ENCODE assay signal across 12 cellular contexts in the genomic region with DNA sequence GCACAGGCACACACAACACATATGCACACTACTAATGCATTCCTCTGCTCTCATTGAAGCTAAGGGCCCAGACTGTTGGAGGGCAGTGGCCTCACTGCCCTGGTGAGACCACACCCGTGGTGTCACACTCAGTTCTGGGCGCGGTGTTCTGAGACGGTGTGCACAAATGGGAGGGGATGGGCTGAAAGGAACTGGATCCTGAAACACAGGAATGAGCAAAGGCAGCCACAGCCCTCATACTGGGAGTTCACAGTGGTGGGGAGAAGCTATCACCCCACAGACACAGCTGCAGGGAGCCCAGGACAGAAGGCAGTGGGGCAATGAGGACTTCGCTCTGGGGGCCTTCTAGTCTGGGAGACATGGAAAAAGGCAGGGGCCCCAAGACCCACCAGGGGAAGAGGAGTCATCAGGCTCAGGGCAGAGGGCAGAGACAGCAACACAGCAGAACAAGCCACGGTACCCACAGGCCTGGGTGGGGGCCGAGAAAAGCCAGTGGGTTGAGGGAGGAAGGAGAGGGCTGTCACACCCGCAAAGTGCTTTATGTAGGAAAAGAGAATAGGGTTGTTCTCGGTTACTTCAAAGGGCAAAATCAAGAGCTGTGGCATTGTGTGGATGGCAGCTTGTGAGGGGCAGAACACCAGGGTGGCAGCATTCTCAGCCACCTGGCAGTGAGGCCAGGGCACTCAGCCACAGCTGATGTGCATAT.
DNase-seq lines count a peak whose midpoint lies in the region; ATAC-seq, FAIRE-seq and TF ChIP-seq lines count a peak whose summit lies in the region.
"Had no signal": no experiment of that assay in that cellular context is flagged by ENCODE, and none has a peak within 500 bp of the region (broad histone marks: within the 10 kb centered on the region; RNA-seq: fewer than 3 reads in every experiment).

No MANE protein-coding gene starts in this region.

- ATAC-seq in WTC11 (no peak), K562 (0 out of 3 replicates have a peak, but pooled peaks have one; percentile 22), natural killer cell (peak in 2 of 3 donors; percentile 10 to 39), HG02759 (IDR thresholded peaks at IDR 0.05; ENCODE audit: unreplicated experiment) (no peak)

- peak overlapping the region; percentile 5 for H3K4me3 ChIP-seq in CD8-positive, alpha-beta memory T cell (ENCODE audit: low read length)
- H3K4me3 ChIP-seq in K562: no peak overlapping the region

- H3K4me1 ChIP-seq in CD8-positive, alpha-beta memory T cell (ENCODE audit: insufficient read depth, low read length): peaks cover 93% of the 10 kb centered on the region
- no peaks in the 10 kb centered on the region; a peak in 1 of 5 replicates for H3K4me1 ChIP-seq in K562 (replicated peaks in 1 of 2; ENCODE audit: control insufficient read depth in 2 of 2, insufficient read depth in 2 of 2, low read length in 2 of 2)

- 82% methylated on average over 6 of the region's 9 CpGs for WGBS in K562 (ENCODE audit: insufficient coverage, low coverage, missing lambda C conversion rate)

- DNase-seq in CD8-positive, alpha-beta memory T cell: peak; percentile 23 to 72 (median 70)
- DNase-seq in WTC11 (ENCODE audit: low spot score) (no peak), K562 (ENCODE audit: extremely low read depth in 1 of 4, low spot score in 3 of 4) (no peak), natural killer cell (no peak), NCI-H82 treated with DMSO at 0.1 percent for 48 hours (lab: John Stamatoyannopoulos, UW; ENCODE audit: unreplicated experiment) (no peak), EL (no peak), NCI-H774 (lab: John Stamatoyannopoulos, UW) (no peak)
- DNase-seq: GOT3, NCI-H1417 had no signal

- POLR2A ChIA-PET in CD8-positive, alpha-beta memory T cell (lab: Charles Lee): interaction anchor here (0.5 to 2.6 kb wide), 10 partner anchors 11 to 137 kb away, joined by 3 to 11 read pairs (median 4); a partner anchor contains a TSS
- POLR2A ChIA-PET in WTC11 (lab: Charles Lee): interaction anchor here (0.8 kb wide), 1 partner anchor 9 kb away, joined by 3 read pairs; no protein-coding TSS in a partner anchor
- POLR2A ChIA-PET in K562 (lab: Yijun Ruan, JAX): interaction anchor here (0.6 to 1.6 kb wide), 2 partner anchors 26 kb away, joined by 3 to 4 read pairs; no protein-coding TSS in a partner anchor

- H3K9me3 ChIP-seq in CD8-positive, alpha-beta memory T cell (ENCODE audit: low read length): no peaks in the 10 kb centered on the region
- no peaks in the 10 kb centered on the region for H3K9me3 ChIP-seq in K562 (replicated peaks; ENCODE audit: control insufficient read depth, insufficient read depth, low read depth, low read length)

- H3K79me2 ChIP-seq in K562 (ENCODE audit: control insufficient read depth, insufficient read depth, low read length): no peaks in the 10 kb centered on the region

- no peaks in the 10 kb centered on the region for H3K27me3 ChIP-seq in CD8-positive, alpha-beta memory T cell (ENCODE audit: insufficient read depth, low read length, poor library complexity, severe bottlenecking)
- no peaks in the 10 kb centered on the region for H3K27me3 ChIP-seq in K562 (ENCODE audit: control insufficient read depth in 2 of 2, insufficient read depth in 2 of 2, low read length in 2 of 2)

- H3K9ac ChIP-seq in K562 (ENCODE audit: insufficient read depth in 1 of 2, low read depth in 2 of 2, low read length in 2 of 2): peak overlapping the region in 1 of 2 experiments; percentile 52; a peak in 2 of 4 replicates

- no peak overlapping the region for H3K4me2 ChIP-seq in K562 (ENCODE audit: insufficient read depth, low read length)

- in situ Hi-C loops in K562 (cut with MboI): no loop called here

- CTCF ChIA-PET in CD8-positive, alpha-beta memory T cell (lab: Charles Lee): interaction anchor here (0.5 to 5.5 kb wide), 19 partner anchors 11 to 206 kb away, joined by 3 to 60 read pairs (median 8); a partner anchor contains a TSS
- CTCF ChIA-PET in WTC11 (lab: Charles Lee): interaction anchor here (0.8 to 1.6 kb wide), 3 partner anchors 54 to 224 kb away, joined by 3 to 5 read pairs (median 3); a partner anchor contains a TSS
- CTCF ChIA-PET in K562 (lab: Yijun Ruan, JAX; ENCODE audit: low intra/inter-chr PET ratio): no interaction called here

- no peak for FAIRE-seq in K562 (lab: Jason Lieb, UNC)
- FAIRE-seq: D721Med had no signal

- TF ChIP-seq CTCF in WTC11 (IDR thresholded peaks at IDR 0.05) (no peak), K562 (IDR thresholded peaks at IDR 0.05 in 2 of 3, conservative IDR thresholded peaks at IDR 0.05 in 1 of 3; ENCODE audit: insufficient read depth in 2 of 3, low read depth in 1 of 3, low read length in 3 of 3) (no peak), natural killer cell (IDR thresholded peaks at IDR 0.05) (no peak)

- intact Hi-C loops in K562 (cut with micrococcal nuclease) (loop anchor here (10.0 kb wide), 1 partner anchor 208 kb away; no protein-coding TSS in a partner anchor), natural killer cell (cut with micrococcal nuclease) (loop anchor here (2.0 to 5.0 kb wide), 3 partner anchors 20 to 110 kb away; no protein-coding TSS in a partner anchor)

- BruUV-seq in K562 (replicated peaks; lab: Mats Ljungman, UMichigan): no TSS peak

- H2AFZ ChIP-seq in K562 (ENCODE audit: low read depth, low read length): no peak overlapping the region

- peaks cover 81 to 98% (median 91%) of the 10 kb centered on the region in 3 donors for H3K4me1 Mint-ChIP-seq in CD8-positive, alpha-beta memory T cell
- H3K4me1 Mint-ChIP-seq in WTC11: peaks cover 38% of the 10 kb centered on the region
- H3K4me1 Mint-ChIP-seq in natural killer cell: peaks cover 51% of the 10 kb centered on the region in 2 donors

- TF ChIP-seq EP300 in K562 (IDR thresholded peaks at IDR 0.05; ENCODE audit: low read length): no peak

- no peak overlapping the region for H3K27ac ChIP-seq in CD8-positive, alpha-beta memory T cell (ENCODE audit: low read depth, low read length)
- no peak overlapping the region for H3K27ac ChIP-seq in K562 (ENCODE audit: extremely low read depth, low read depth, low read length)

- no peak for TF ChIP-seq RAD21 in K562 (CRISPR knock-in tag; conservative IDR thresholded peaks at IDR 0.05 in 1 of 2, IDR thresholded peaks at IDR 0.05 in 1 of 2)

- H3K9me3 Mint-ChIP-seq in CD8-positive, alpha-beta memory T cell: no peaks in the 10 kb centered on the region
- H3K9me3 Mint-ChIP-seq in WTC11 (no peaks in the 10 kb centered on the region), natural killer cell (no peaks in the 10 kb centered on the region)

- no peaks in the 10 kb centered on the region; the same call in 1 of the 2 replicates for H4K20me1 ChIP-seq in K562 (replicated peaks; ENCODE audit: control insufficient read depth, insufficient read depth, low read length)

- H3K4me3 Mint-ChIP-seq in CD8-positive, alpha-beta memory T cell: peak overlapping the region; percentile 56 to 81 (median 73)
- H3K4me3 Mint-ChIP-seq in WTC11 (no peak overlapping the region), natural killer cell (peak overlapping the region; percentile 75)

- H3K36me3 ChIP-seq in CD8-positive, alpha-beta memory T cell (ENCODE audit: insufficient read depth, low read length): peaks cover 5% of the 10 kb centered on the region
- H3K36me3 ChIP-seq in K562 (ENCODE audit: control insufficient read depth, insufficient read depth, low read length): peaks cover 30% of the 10 kb centered on the region; the same call in 2 of the 3 replicates

- TF ChIP-seq POLR2A in K562 (conservative IDR thresholded peaks at IDR 0.05): no peak

- H3K36me3 Mint-ChIP-seq in CD8-positive, alpha-beta memory T cell: peaks cover 8 to 47% (median 13%) of the 10 kb centered on the region in 3 donors
- peaks cover 22% of the 10 kb centered on the region for H3K36me3 Mint-ChIP-seq in WTC11
- H3K36me3 Mint-ChIP-seq in natural killer cell: no peaks in the 10 kb centered on the region

- H3K9me1 ChIP-seq in K562 (ENCODE audit: control insufficient read depth, insufficient read depth, low read length): peaks cover 4% of the 10 kb centered on the region

- H3K27ac Mint-ChIP-seq in CD8-positive, alpha-beta memory T cell: peak overlapping the region; percentile 95 to 99 (median 98)
- H3K27ac Mint-ChIP-seq in WTC11: peak overlapping the region; percentile 55; the same call in 1 of the 2 replicates
- peak overlapping the region; percentile 87 to 88 for H3K27ac Mint-ChIP-seq in natural killer cell
- H3K27ac Mint-ChIP-seq: progenitor cell of endocrine pancreas had no signal

- no peaks in the 10 kb centered on the region for H3K27me3 Mint-ChIP-seq in CD8-positive, alpha-beta memory T cell
- H3K27me3 Mint-ChIP-seq in WTC11 (ENCODE audit: low read depth) (no peaks in the 10 kb centered on the region), natural killer cell (ENCODE audit: low read depth in 2 of 2) (peaks cover 0 to 3% of the 10 kb centered on the region in 2 donors)
- H3K27me3 Mint-ChIP-seq: progenitor cell of endocrine pancreas had no signal

TF ChIP-seq in WTC11, 78 proteins besides CTCF, POLR2A, EP300 and RAD21 (continues in another document):
- TF ChIP-seq IRF2 (CRISPR knock-in tag; IDR thresholded peaks at IDR 0.05; ENCODE audit: borderline replicate concordance, low read depth): no peak
- TF ChIP-seq, protein P1, sequence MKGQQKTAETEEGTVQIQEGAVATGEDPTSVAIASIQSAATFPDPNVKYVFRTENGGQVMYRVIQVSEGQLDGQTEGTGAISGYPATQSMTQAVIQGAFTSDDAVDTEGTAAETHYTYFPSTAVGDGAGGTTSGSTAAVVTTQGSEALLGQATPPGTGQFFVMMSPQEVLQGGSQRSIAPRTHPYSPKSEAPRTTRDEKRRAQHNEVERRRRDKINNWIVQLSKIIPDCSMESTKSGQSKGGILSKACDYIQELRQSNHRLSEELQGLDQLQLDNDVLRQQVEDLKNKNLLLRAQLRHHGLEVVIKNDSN (CRISPR knock-in tag; IDR thresholded peaks at IDR 0.05): no peak
- TF ChIP-seq RELA (CRISPR knock-in tag; IDR thresholded peaks at IDR 0.05; ENCODE audit: borderline replicate concordance): no peak

TF ChIP-seq in K562, 482 proteins besides CTCF, POLR2A, EP300 and RAD21 (continues in another document):
- TF ChIP-seq IRF2 (CRISPR knock-in tag; IDR thresholded peaks at IDR 0.05): no peak

Comparison
In these comparisons a context has a peak if more than half of its experiments do, and no peak if none do; other contexts are left out.
1. DNase-seq: peak in CD8-positive, alpha-beta memory T cell (5 of 5); none in WTC11 (single experiment), K562 (0 of 4), natural killer cell (single experiment), NCI-H82 treated with DMSO at 0.1 percent for 48 hours (single experiment), EL (single experiment) and NCI-H774 (single experiment).
2. ATAC-seq: peak in K562 (single experiment) and natural killer cell (2 of 3); none in WTC11 (single experiment) and HG02759 (single experiment).
3. Peak in every context shown above with its lines, with median percentiles within 50 percentile points of each other: H3K27ac Mint-ChIP-seq.